In the genomic region with DNA sequence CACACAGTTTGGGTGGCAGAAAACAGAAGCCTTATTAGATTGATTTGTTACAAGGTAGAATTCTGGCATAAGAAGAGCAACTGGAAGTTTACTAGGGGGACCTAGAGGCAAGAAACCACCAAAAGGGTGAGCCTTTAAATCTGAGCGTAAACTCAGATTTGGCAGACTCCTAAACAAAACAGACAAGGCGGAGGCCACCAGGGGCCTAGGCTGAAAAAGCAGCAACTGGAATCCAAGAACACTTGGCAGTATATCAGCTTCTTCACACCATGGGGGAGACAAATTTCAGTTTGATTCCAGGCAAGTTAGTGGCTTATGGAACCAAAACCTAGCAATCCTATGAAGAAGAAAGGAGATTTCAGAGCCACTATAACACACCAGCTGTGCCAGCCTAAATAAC, we compare ENCODE assay signal across 24 cellular contexts.
A peak's percentile ranks its signal among the peaks of the same experiment; 100 is the strongest.
DNase-seq lines count a peak whose midpoint lies in the region; ATAC-seq and TF ChIP-seq lines count a peak whose summit lies in the region.
"Had no signal": no experiment of that assay in that cellular context is flagged by ENCODE, and none has a peak within 500 bp of the region (broad histone marks: within the 10 kb centered on the region; RNA-seq: fewer than 3 reads in every experiment).

No MANE protein-coding gene starts in this region.

- peak overlapping the region; percentile 48; the same call in 1 of the 2 replicates for H2AFZ ChIP-seq in GM23338

- H3K36me3 ChIP-seq in left ventricle myocardium inferior (no peaks in the 10 kb centered on the region), GM23338 (ENCODE audit: insufficient read depth) (no peaks in the 10 kb centered on the region; the same call in 1 of the 2 replicates)
- H3K36me3 ChIP-seq: BE2C; BLaER1 treated with 17β-estradiol and CSF1 and Interleukin-3, amounts not matched to agents 10 nM and 100 nM; HAP-1 had no signal

- intact Hi-C loops in Right ventricle myocardium inferior (cut with DNase I): no loop called here
- intact Hi-C loops in left ventricle myocardium inferior (cut with micrococcal nuclease): no loop called here

- no peaks in the 10 kb centered on the region for H3F3A ChIP-seq in GM23338 (replicated peaks; ENCODE audit: low read depth)

- no peak overlapping the region for H3K4me2 ChIP-seq in GM23338
- H3K4me2 ChIP-seq: A549; BLaER1 treated with 17β-estradiol and CSF1 and Interleukin-3, amounts not matched to agents 10 nM and 100 nM had no signal

- H3K9me3 Mint-ChIP-seq in GM23338 (peaks cover 11% of the 10 kb centered on the region), HFFc6 (peaks cover 42% of the 10 kb centered on the region)

- no peaks in the 10 kb centered on the region for H3K4me1 Mint-ChIP-seq in GM23338
- no peaks in the 10 kb centered on the region for H3K4me1 Mint-ChIP-seq in HFFc6 (ENCODE audit: low read depth)
- H3K4me1 Mint-ChIP-seq: CD14-positive monocyte; CD8-positive, alpha-beta memory T cell had no signal

- peak; percentile 57 for DNase-seq in Right ventricle myocardium inferior (ENCODE audit: missing footprints)
- DNase-seq in left ventricle myocardium inferior: no peak
- DNase-seq in GM23338 (ENCODE audit: low spot score): no peak
- DNase-seq in choroid plexus epithelial cell (ENCODE audit: low read depth): peak; percentile 39
- peak; percentile 2 for DNase-seq in pons (ENCODE audit: low spot score)
- no peak for DNase-seq in NCI-H187 treated with DMSO at 0.1 percent for 48 hours (lab: John Stamatoyannopoulos, UW)
- DNase-seq in HFFc6: no peak
- DNase-seq in activated CD4-positive, alpha-beta T cell treated with anti-CD3 and anti-CD28 coated beads, Interleukin-2, amount 50 U/mL, for 1 hour: no peak
- DNase-seq: 8988T; ACHN; AML-193; BE2C; CD4-positive, alpha-beta T cell; CD8-positive, alpha-beta memory T cell; DMS 273 treated with DMSO at 0.1 percent for 48 hours; DMS79; EL; GDM1; GOT3 had no signal

- H3K27ac Mint-ChIP-seq in GM23338 (no peak overlapping the region), HFFc6 (no peak overlapping the region)
- H3K27ac Mint-ChIP-seq: CD14-positive monocyte; CD4-positive, alpha-beta T cell; CD8-positive, alpha-beta memory T cell had no signal

- no peak overlapping the region for H3K27ac ChIP-seq in left ventricle myocardium inferior (replicated peaks)
- H3K27ac ChIP-seq in GM23338 (ENCODE audit: low read depth): no peak overlapping the region
- H3K27ac ChIP-seq: A549; BLaER1 treated with 17β-estradiol and CSF1 and Interleukin-3, amounts not matched to agents 10 nM and 100 nM had no signal

- peak; percentile 48 for ATAC-seq in Right ventricle myocardium inferior
- ATAC-seq in GM23338: no peak
- ATAC-seq: A549, GM12878 had no signal

- H3K36me3 Mint-ChIP-seq in GM23338 (ENCODE audit: low read depth) (peaks cover 6% of the 10 kb centered on the region), HFFc6 (ENCODE audit: low read depth) (0 out of 2 replicates have a peak, but pooled peaks cover 5% of the 10 kb centered on the region)
- H3K36me3 Mint-ChIP-seq: CD14-positive monocyte; CD8-positive, alpha-beta memory T cell had no signal

- H4K20me1 ChIP-seq in GM23338 (replicated peaks; ENCODE audit: insufficient read depth): no peaks in the 10 kb centered on the region
- H4K20me1 ChIP-seq: BLaER1 treated with 17β-estradiol and CSF1 and Interleukin-3, amounts not matched to agents 10 nM and 100 nM had no signal

- peaks cover 8% of the 10 kb centered on the region for H3K9me2 ChIP-seq in GM23338 (ENCODE audit: insufficient read depth)

- H3K27me3 Mint-ChIP-seq in GM23338 (ENCODE audit: insufficient read depth, low read depth, poor library complexity) (peaks cover 2% of the 10 kb centered on the region), HFFc6 (ENCODE audit: insufficient read depth) (no peaks in the 10 kb centered on the region)
- H3K27me3 Mint-ChIP-seq: CD4-positive, alpha-beta T cell; CD8-positive, alpha-beta memory T cell had no signal

- peaks cover 35% of the 10 kb centered on the region for H3K9me3 ChIP-seq in left ventricle myocardium inferior (replicated peaks)
- H3K9me3 ChIP-seq: A549, BE2C, HAP-1 had no signal

- H3K4me1 ChIP-seq in left ventricle myocardium inferior: no peaks in the 10 kb centered on the region
- H3K4me1 ChIP-seq in GM23338 (ENCODE audit: insufficient read depth): no peaks in the 10 kb centered on the region
- H3K4me1 ChIP-seq: A549; BE2C; BLaER1 treated with 17β-estradiol and CSF1 and Interleukin-3, amounts not matched to agents 10 nM and 100 nM; HAP-1 had no signal

- no peak overlapping the region for H3K4me3 Mint-ChIP-seq in GM23338
- H3K4me3 Mint-ChIP-seq in HFFc6: no peak overlapping the region
- H3K4me3 Mint-ChIP-seq: CD14-positive monocyte; CD4-positive, alpha-beta T cell; CD8-positive, alpha-beta memory T cell had no signal

- H3K27me3 ChIP-seq in left ventricle myocardium inferior (ENCODE audit: low read depth) (no peaks in the 10 kb centered on the region), GM23338 (ENCODE audit: insufficient read depth) (no peaks in the 10 kb centered on the region)
- H3K27me3 ChIP-seq: BE2C; BLaER1 treated with 17β-estradiol and CSF1 and Interleukin-3, amounts not matched to agents 10 nM and 100 nM had no signal

- H3K79me2 ChIP-seq in GM23338 (replicated peaks; ENCODE audit: insufficient read depth): no peaks in the 10 kb centered on the region

- TF ChIP-seq CTCF in left ventricle myocardium inferior (IDR thresholded peaks at IDR 0.05; ENCODE audit: borderline replicate concordance): no peak
- no peak for TF ChIP-seq CTCF in GM23338 (conservative IDR thresholded peaks at IDR 0.05; ENCODE audit: low read depth in 2 of 2)
- peak; percentile 7 for TF ChIP-seq CTCF in choroid plexus epithelial cell (conservative IDR thresholded peaks at IDR 0.05; ENCODE audit: low read depth, low read length)
- no peak for TF ChIP-seq CTCF in HFFc6 (IDR thresholded peaks at IDR 0.05)

- H3K4me3 ChIP-seq in left ventricle myocardium inferior (no peak overlapping the region), GM23338 (no peak overlapping the region), choroid plexus epithelial cell (ENCODE audit: low read depth, low read length) (no peak overlapping the region)
- H3K4me3 ChIP-seq: A549; BLaER1 treated with 17β-estradiol and CSF1 and Interleukin-3, amounts not matched to agents 10 nM and 100 nM; GM12878; HAP-1 had no signal

TF ChIP-seq in GM23338, 12 proteins besides CTCF, POLR2A, EP300 and RAD21:
- TF ChIP-seq STAT1 (IDR thresholded peaks at IDR 0.05; ENCODE audit: unreplicated experiment) (no peak), CREB1 (CRISPR knock-in tag; IDR thresholded peaks at IDR 0.05; ENCODE audit: low read depth) (no peak), POLR2AphosphoS5 (IDR thresholded peaks at IDR 0.05; ENCODE audit: low read depth) (no peak), ZNF114 (CRISPR knock-in tag; IDR thresholded peaks at IDR 0.05) (no peak), EZH2phosphoT487 (IDR thresholded peaks at IDR 0.05; ENCODE audit: unreplicated experiment) (no peak), NANOG (IDR thresholded peaks at IDR 0.05; ENCODE audit: borderline replicate concordance) (no peak), JUNB (IDR thresholded peaks at IDR 0.05; ENCODE audit: unreplicated experiment) (no peak)
- TF ChIP-seq, protein P1, sequence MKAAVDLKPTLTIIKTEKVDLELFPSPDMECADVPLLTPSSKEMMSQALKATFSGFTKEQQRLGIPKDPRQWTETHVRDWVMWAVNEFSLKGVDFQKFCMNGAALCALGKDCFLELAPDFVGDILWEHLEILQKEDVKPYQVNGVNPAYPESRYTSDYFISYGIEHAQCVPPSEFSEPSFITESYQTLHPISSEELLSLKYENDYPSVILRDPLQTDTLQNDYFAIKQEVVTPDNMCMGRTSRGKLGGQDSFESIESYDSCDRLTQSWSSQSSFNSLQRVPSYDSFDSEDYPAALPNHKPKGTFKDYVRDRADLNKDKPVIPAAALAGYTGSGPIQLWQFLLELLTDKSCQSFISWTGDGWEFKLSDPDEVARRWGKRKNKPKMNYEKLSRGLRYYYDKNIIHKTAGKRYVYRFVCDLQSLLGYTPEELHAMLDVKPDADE (IDR thresholded peaks at IDR 0.05): no peak
TF ChIP-seq in GM23338: peak in this region for 0.

Comparison
In these comparisons a context has a peak if more than half of its experiments do, and no peak if none do; other contexts are left out.
1. DNase-seq: peak in Right ventricle myocardium inferior (single experiment), choroid plexus epithelial cell (single experiment) and pons (single experiment); none in left ventricle myocardium inferior (single experiment), GM23338 (single experiment), NCI-H187 treated with DMSO at 0.1 percent for 48 hours (single experiment), HFFc6 (single experiment) and activated CD4-positive, alpha-beta T cell treated with anti-CD3 and anti-CD28 coated beads, Interleukin-2, amount 50 U/mL, for 1 hour (single experiment).